ENCODE assay signal across 20 cellular contexts in genomic region chrX:112714357-112714918, GRCh38. TPM values are rescaled to one million over a fixed set of nuclear protein-coding genes. Genes with fewer than 3 reads are reported as not detected.
DNase-seq lines count a peak whose midpoint lies in the region; ATAC-seq, FAIRE-seq and TF ChIP-seq lines count a peak whose summit lies in the region.
"Had no signal": no experiment of that assay in that cellular context is flagged by ENCODE, and none has a peak within 500 bp of the region (broad histone marks: within the 10 kb centered on the region; RNA-seq: fewer than 3 reads in every experiment).

No MANE protein-coding gene starts in this region.

- peak overlapping the region; percentile 7; the same call in 1 of the 2 replicates for H4K5ac ChIP-seq in IMR-90 (ENCODE audit: low read depth, low read length)

- no peak overlapping the region for H4K8ac ChIP-seq in IMR-90 (ENCODE audit: low read depth in 2 of 2, low read length in 2 of 2)

- no peaks in the 10 kb centered on the region for H3K9me3 ChIP-seq in A549
- H3K9me3 ChIP-seq in IMR-90 (ENCODE audit: control insufficient read depth, insufficient read depth, low read length), result no peaks in the 10 kb centered on the region
- H3K9me3 ChIP-seq in astrocyte (ENCODE audit: insufficient read depth, low read depth, low read length), result no peaks in the 10 kb centered on the region
- no peaks in the 10 kb centered on the region for H3K9me3 ChIP-seq in Peyer's patch
- H3K9me3 ChIP-seq: HAP-1 had no signal

- H3K27me3 Mint-ChIP-seq in astrocyte (ENCODE audit: low read depth, unreplicated experiment), result no peaks in the 10 kb centered on the region
- no peaks in the 10 kb centered on the region for H3K27me3 Mint-ChIP-seq in activated T-helper 1 cell treated with anti-CD3 and anti-CD28 coated beads, Interleukin-12 subunit alpha, Interleukin-12 subunit beta, Interleukin-2, Interleukin-4 antibody, amounts not matched to agents 30 ng/mL and 10 ng/mL and 1 ng/mL, durations not matched to agents 14 hours and 24 hours and 36 hours (ENCODE audit: insufficient read depth)

- H3K9me3 Mint-ChIP-seq in astrocyte (ENCODE audit: unreplicated experiment), result no peaks in the 10 kb centered on the region
- no peaks in the 10 kb centered on the region for H3K9me3 Mint-ChIP-seq in activated T-helper 1 cell treated with anti-CD3 and anti-CD28 coated beads, Interleukin-12 subunit alpha, Interleukin-12 subunit beta, Interleukin-2, Interleukin-4 antibody, amounts not matched to agents 30 ng/mL and 10 ng/mL and 1 ng/mL, durations not matched to agents 14 hours and 24 hours and 36 hours
- H3K9me3 Mint-ChIP-seq: CD4-positive, alpha-beta T cell had no signal

- dilution Hi-C loops in IMR-90 (cut with HindIII; ENCODE audit: low sequenced_read_pairs, unreplicated experiment), result no loop called here

- H3K27me3 ChIP-seq in IMR-90 (ENCODE audit: control insufficient read depth, insufficient read depth, low read length), result no peaks in the 10 kb centered on the region; the same call in 1 of the 2 replicates
- no peaks in the 10 kb centered on the region for H3K27me3 ChIP-seq in astrocyte (ENCODE audit: insufficient read depth, low read length)
- no peaks in the 10 kb centered on the region for H3K27me3 ChIP-seq in Peyer's patch

- intact Hi-C loops in IMR-90 (cut with micrococcal nuclease), result no loop called here
- intact Hi-C loops in activated T-helper 1 cell treated with anti-CD3 and anti-CD28 coated beads, Interleukin-12 subunit alpha, Interleukin-12 subunit beta, Interleukin-2, Interleukin-4 antibody, amounts not matched to agents 30 ng/mL and 10 ng/mL and 1 ng/mL, durations not matched to agents 14 hours and 24 hours and 36 hours (cut with micrococcal nuclease), result no loop called here

- no peak for ATAC-seq in A549
- ATAC-seq in IMR-90 (ENCODE audit: low read depth), result peak; percentile 53
- ATAC-seq: K562 had no signal

- no peak for DNase-seq in A549 (ENCODE audit: low read depth in 1 of 2, low spot score in 1 of 2)
- DNase-seq in GM03348 (ENCODE audit: low spot score), result peak; percentile 12
- DNase-seq in IMR-90, result peak; percentile 57
- peak; percentile 17 for DNase-seq in astrocyte (ENCODE audit: low read depth)
- DNase-seq in activated CD4-positive, CD25-positive, alpha-beta regulatory T cell treated with anti-CD3 and anti-CD28 coated beads, Interleukin-2, amount 50 U/mL, for 72 hours, result no peak
- DNase-seq in activated T-helper 1 cell treated with anti-CD3 and anti-CD28 coated beads, Interleukin-12 subunit alpha, Interleukin-12 subunit beta, Interleukin-2, Interleukin-4 antibody, amounts not matched to agents 30 ng/mL and 10 ng/mL and 1 ng/mL, durations not matched to agents 14 hours and 24 hours and 36 hours (ENCODE audit: low spot score), result no peak
- no peak for DNase-seq in Peyer's patch
- DNase-seq in activated CD4-positive, alpha-beta T cell treated with anti-CD3 and anti-CD28 coated beads for 1 hour, result no peak
- DNase-seq: AML-193; CD4-positive, alpha-beta T cell; DMS153; DMS79; GDM1 had no signal

- H2BK5ac ChIP-seq in IMR-90 (ENCODE audit: low read depth, low read length, poor library complexity, severe bottlenecking), result no peak overlapping the region

- no TSS peak for BruUV-seq in IMR-90 (replicated peaks; lab: Mats Ljungman, UMichigan)

- TF ChIP-seq CTCF in A549 (IDR thresholded peaks at IDR 0.05) (no peak), IMR-90 (conservative IDR thresholded peaks at IDR 0.05; ENCODE audit: low read depth, low read length) (no peak), astrocyte (IDR thresholded peaks at IDR 0.05; ENCODE audit: insufficient read depth, low read depth, low read length) (no peak), Peyer's patch (IDR thresholded peaks at IDR 0.05) (no peak)

- H3K14ac ChIP-seq in IMR-90 (replicated peaks; ENCODE audit: low read depth, low read length), result no peak overlapping the region

- H2AFZ ChIP-seq in IMR-90 (replicated peaks; ENCODE audit: low read length, poor library complexity), result no peak overlapping the region
- no peak overlapping the region for H2AFZ ChIP-seq in astrocyte (ENCODE audit: low read depth, low read length)

- H3K4me3 ChIP-seq in A549 (no peak overlapping the region), IMR-90 (ENCODE audit: insufficient read depth, low read depth, low read length) (no peak overlapping the region), astrocyte (ENCODE audit: insufficient read depth, low read depth, low read length) (no peak overlapping the region), Peyer's patch (no peak overlapping the region)
- H3K4me3 ChIP-seq: HAP-1, K562 had no signal

- H4K91ac ChIP-seq in IMR-90 (ENCODE audit: insufficient read depth, low read depth, low read length), result no peak overlapping the region

- no peak overlapping the region for H3K56ac ChIP-seq in IMR-90 (ENCODE audit: extremely low read depth, insufficient read depth, low read length)

- H2AK5ac ChIP-seq in IMR-90 (ENCODE audit: low read depth, low read length), result no peak overlapping the region

- no peak overlapping the region for H2BK120ac ChIP-seq in IMR-90 (ENCODE audit: low read depth, low read length)

- no peaks in the 10 kb centered on the region for H3K79me2 ChIP-seq in astrocyte (ENCODE audit: insufficient read depth, low read length)

- H3K4me1 ChIP-seq in A549, result no peaks in the 10 kb centered on the region
- H3K4me1 ChIP-seq in IMR-90 (ENCODE audit: control insufficient read depth, insufficient read depth, low read length), result peaks cover 3% of the 10 kb centered on the region; the same call in 1 of the 2 replicates
- H3K4me1 ChIP-seq in astrocyte (ENCODE audit: insufficient read depth, low read length), result no peaks in the 10 kb centered on the region
- no peaks in the 10 kb centered on the region for H3K4me1 ChIP-seq in Peyer's patch
- H3K4me1 ChIP-seq: HAP-1 had no signal

- POLR2A ChIA-PET in A549 (lab: Yijun Ruan, JAX), result no interaction called here
- POLR2A ChIA-PET in IMR-90 (lab: Charles Lee; ENCODE audit: unreplicated experiment), result no interaction called here

- H3K36me3 ChIP-seq in IMR-90 (ENCODE audit: control insufficient read depth, insufficient read depth, low read length) (no peaks in the 10 kb centered on the region), astrocyte (ENCODE audit: insufficient read depth, low read length) (no peaks in the 10 kb centered on the region), Peyer's patch (no peaks in the 10 kb centered on the region)
- H3K36me3 ChIP-seq: HAP-1 had no signal

- H3K27ac ChIP-seq in A549 (no peak overlapping the region), IMR-90 (ENCODE audit: insufficient read depth, low read length) (no peak overlapping the region), astrocyte (ENCODE audit: low read depth, low read length) (no peak overlapping the region), Peyer's patch (no peak overlapping the region)
- H3K27ac ChIP-seq: 22Rv1, C4-2B had no signal

- no peak for TF ChIP-seq EP300 in A549 (IDR thresholded peaks at IDR 0.05)

- in situ Hi-C loops in IMR-90 (cut with MboI; ENCODE audit: low sequenced_read_pairs), result no loop called here

- H3K79me1 ChIP-seq in IMR-90 (ENCODE audit: low read depth in 1 of 2, low read length in 2 of 2), result no peaks in the 10 kb centered on the region

- CTCF ChIA-PET in A549 (lab: Yijun Ruan, JAX), result no interaction called here
- CTCF ChIA-PET in IMR-90 (lab: Yijun Ruan, JAX), result interaction anchor here (0.8 kb wide), 1 partner anchor 1091 kb away, joined by 3 read pairs; no protein-coding TSS in a partner anchor

- no peaks in the 10 kb centered on the region for H3K9me1 ChIP-seq in IMR-90 (ENCODE audit: insufficient read depth, low read length)

- H3K4me3 Mint-ChIP-seq in astrocyte (ENCODE audit: unreplicated experiment), result no peak overlapping the region
- H3K4me3 Mint-ChIP-seq in activated T-helper 1 cell treated with anti-CD3 and anti-CD28 coated beads, Interleukin-12 subunit alpha, Interleukin-12 subunit beta, Interleukin-2, Interleukin-4 antibody, amounts not matched to agents 30 ng/mL and 10 ng/mL and 1 ng/mL, durations not matched to agents 14 hours and 24 hours and 36 hours, result no peak overlapping the region
- H3K4me3 Mint-ChIP-seq: CD4-positive, alpha-beta T cell had no signal

- no peak overlapping the region for H3K23ac ChIP-seq in IMR-90 (ENCODE audit: low read depth, low read length)

- no peak overlapping the region for H2AK9ac ChIP-seq in IMR-90 (replicated peaks; ENCODE audit: low read depth, low read length, poor library complexity)

- peak overlapping the region; percentile 44; the same call in 1 of the 2 replicates for H3K18ac ChIP-seq in IMR-90 (ENCODE audit: low read depth, low read length)

- H3K9ac ChIP-seq in IMR-90 (ENCODE audit: low read depth, low read length) (no peak overlapping the region), astrocyte (ENCODE audit: low read length) (no peak overlapping the region)

- H4K20me1 ChIP-seq in IMR-90 (ENCODE audit: insufficient read depth, low read length) (no peaks in the 10 kb centered on the region), astrocyte (ENCODE audit: insufficient read depth, low read length) (no peaks in the 10 kb centered on the region)

- TF ChIP-seq POLR2A in A549 (IDR thresholded peaks at IDR 0.05; ENCODE audit: low read length) (no peak), IMR-90 (IDR thresholded peaks at IDR 0.05; ENCODE audit: low read depth, low read length) (no peak), Peyer's patch (IDR thresholded peaks at IDR 0.05) (no peak)

- 2% methylated on average over 4 of the region's 4 CpGs for WGBS in A549 (ENCODE audit: missing lambda C conversion rate)
- WGBS in IMR-90 (ENCODE audit: extremely low coverage in 2 of 2, insufficient read length in 1 of 2), 2 experiments, result 80% methylated on average over 1 of the region's 4 CpGs; no CpG with 5 or more reads in 1 of the 2 experiments

- H3K4me2 ChIP-seq in A549 (no peak overlapping the region), IMR-90 (ENCODE audit: low read depth, low read length) (peak overlapping the region; percentile 31; the same call in 1 of the 2 replicates), astrocyte (ENCODE audit: low read length) (no peak overlapping the region)

- no peaks in the 10 kb centered on the region for H3K36me3 Mint-ChIP-seq in astrocyte (ENCODE audit: low read depth, unreplicated experiment)
- H3K36me3 Mint-ChIP-seq in activated T-helper 1 cell treated with anti-CD3 and anti-CD28 coated beads, Interleukin-12 subunit alpha, Interleukin-12 subunit beta, Interleukin-2, Interleukin-4 antibody, amounts not matched to agents 30 ng/mL and 10 ng/mL and 1 ng/mL, durations not matched to agents 14 hours and 24 hours and 36 hours (ENCODE audit: low read depth), result no peaks in the 10 kb centered on the region

- H3K4me1 Mint-ChIP-seq in astrocyte (ENCODE audit: low read depth, unreplicated experiment), result no peaks in the 10 kb centered on the region
- no peaks in the 10 kb centered on the region for H3K4me1 Mint-ChIP-seq in activated T-helper 1 cell treated with anti-CD3 and anti-CD28 coated beads, Interleukin-12 subunit alpha, Interleukin-12 subunit beta, Interleukin-2, Interleukin-4 antibody, amounts not matched to agents 30 ng/mL and 10 ng/mL and 1 ng/mL, durations not matched to agents 14 hours and 24 hours and 36 hours (ENCODE audit: low read depth)

- H2BK20ac ChIP-seq in IMR-90 (ENCODE audit: low read depth, low read length), result no peak overlapping the region

- H3K4ac ChIP-seq in IMR-90 (ENCODE audit: low read depth, low read length), result no peak overlapping the region

- no peak overlapping the region for H2BK15ac ChIP-seq in IMR-90 (ENCODE audit: low read depth, low read length)

- H3K27ac Mint-ChIP-seq in astrocyte (ENCODE audit: unreplicated experiment), result no peak overlapping the region
- no peak overlapping the region for H3K27ac Mint-ChIP-seq in activated T-helper 1 cell treated with anti-CD3 and anti-CD28 coated beads, Interleukin-12 subunit alpha, Interleukin-12 subunit beta, Interleukin-2, Interleukin-4 antibody, amounts not matched to agents 30 ng/mL and 10 ng/mL and 1 ng/mL, durations not matched to agents 14 hours and 24 hours and 36 hours
- H3K27ac Mint-ChIP-seq: CD4-positive, alpha-beta T cell had no signal

- FAIRE-seq in A549 (lab: Jason Lieb, UNC) (peak; percentile 63), astrocyte (lab: Jason Lieb, UNC) (peak; percentile 95)
- FAIRE-seq: K562 had no signal

- TF ChIP-seq RAD21 in A549 (conservative IDR thresholded peaks at IDR 0.05 in 1 of 2, IDR thresholded peaks at IDR 0.05 in 1 of 2) (no peak), IMR-90 (IDR thresholded peaks at IDR 0.05; ENCODE audit: low read length) (no peak)

RNA-seq across cellular contexts. Expression of gene LHFPL1, which starts 34.7 kb away (rescaled TPM):
- polyA plus RNA-seq in A549 (2011; rRNA removed) (not detected in 2 replicates), A549 (2017; fragmentation: RNase III; extraction: RNeasy Plus Mini Kit Qiagen cat#74134 plus additional on column Dnase treatment) (not detected in 3 replicates), IMR-90 (2012; rRNA removed) (0.29 and 0.32 TPM in 2 replicates)
- not detected in 2 replicates for polyA plus RNA-seq in A549 (2012; cell fraction: cytosol; rRNA removed)
- polyA plus RNA-seq in A549 (2012; cell fraction: nucleus; rRNA removed), result not detected in 2 replicates
- polyA minus RNA-seq in A549 (2011; rRNA and poly(A)+ RNA removed), result not detected in 2 replicates
- total RNA-seq in IMR-90 (2012; rRNA removed) (0.83 and 1.1 TPM in 2 replicates), astrocyte (0.23 and 0.29 TPM in 2 replicates), Peyer's patch (not detected)
- polyA plus RNA-seq in IMR-90 (2012; cell fraction: cytosol; rRNA removed), result 0.18 and 0.22 TPM in 2 replicates
- polyA plus RNA-seq in IMR-90 (2012; cell fraction: nucleus; rRNA removed; ENCODE audit: low replicate concordance), result 0.11 and 0.17 TPM in 2 replicates
- not detected in 2 replicates for total RNA-seq in activated T-helper 1 cell treated with anti-CD3 and anti-CD28 coated beads, Interleukin-12 subunit alpha, Interleukin-12 subunit beta, Interleukin-2, Interleukin-4 antibody, amounts not matched to agents 30 ng/mL and 10 ng/mL and 1 ng/mL, durations not matched to agents 14 hours and 24 hours and 36 hours
- total RNA-seq: A673, Daoy, K562 had no signal
- polyA plus RNA-seq: BJ, K562 had no signal

Comparison
In these comparisons a context has a peak if more than half of its experiments do, and no peak if none do; other contexts are left out.
1. DNase-seq: peak in GM03348 (single experiment), IMR-90 (single experiment) and astrocyte (single experiment); none in A549 (0 of 2), activated CD4-positive, CD25-positive, alpha-beta regulatory T cell treated with anti-CD3 and anti-CD28 coated beads, Interleukin-2, amount 50 U/mL, for 72 hours (single experiment), activated T-helper 1 cell treated with anti-CD3 and anti-CD28 coated beads, Interleukin-12 subunit alpha, Interleukin-12 subunit beta, Interleukin-2, Interleukin-4 antibody, amounts not matched to agents 30 ng/mL and 10 ng/mL and 1 ng/mL, durations not matched to agents 14 hours and 24 hours and 36 hours (single experiment), Peyer's patch (0 of 3) and activated CD4-positive, alpha-beta T cell treated with anti-CD3 and anti-CD28 coated beads for 1 hour (single experiment).